12 cellular contexts compared by ENCODE assay signal in the genomic region with DNA sequence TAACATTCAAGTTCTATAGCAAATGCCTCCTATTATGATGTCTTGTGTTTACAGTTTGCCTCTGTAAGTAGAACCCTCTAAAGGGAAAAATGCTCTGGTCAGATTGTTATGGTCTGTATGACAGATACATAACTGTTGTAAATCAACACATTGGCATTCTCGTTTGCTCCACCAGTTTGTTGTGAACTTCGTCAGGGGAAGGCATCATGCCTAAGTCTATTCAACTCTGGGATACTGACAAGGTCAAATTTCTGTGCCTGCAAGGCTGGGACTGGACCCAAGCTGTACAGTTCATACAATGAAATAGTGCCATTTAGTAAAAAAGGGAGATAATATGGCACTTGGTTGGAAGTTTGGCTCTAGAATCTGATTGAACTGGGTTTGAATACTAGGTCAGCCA.
DNase-seq lines count a peak whose midpoint lies in the region; ATAC-seq, FAIRE-seq and TF ChIP-seq lines count a peak whose summit lies in the region.
"Had no signal": no experiment of that assay in that cellular context is flagged by ENCODE, and none has a peak within 500 bp of the region (broad histone marks: within the 10 kb centered on the region; RNA-seq: fewer than 3 reads in every experiment).

No MANE protein-coding gene starts in this region.

- no peak overlapping the region for H3K4me2 ChIP-seq in HepG2 (ENCODE audit: low read depth, low read length)
- H3K4me2 ChIP-seq in K562 (ENCODE audit: insufficient read depth, low read length), result no peak overlapping the region

- H3K4me3 ChIP-seq in liver (ENCODE audit: low read depth in 1 of 3, low read length in 3 of 3), result no peak overlapping the region
- H3K4me3 ChIP-seq in HepG2 (replicated peaks in 1 of 3; ENCODE audit: insufficient read depth in 1 of 3, low read depth in 2 of 3, low read length in 3 of 3), result no peak overlapping the region
- H3K4me3 ChIP-seq in K562, result no peak overlapping the region
- H3K4me3 ChIP-seq in uterus, result no peak overlapping the region

- peak overlapping the region; percentile 91 to 94 (median 93) for H3K27ac Mint-ChIP-seq in nephron

- FAIRE-seq in HepG2 (lab: Jason Lieb, UNC), result no peak
- FAIRE-seq in K562 (lab: Jason Lieb, UNC), result no peak

- H3K36me3 Mint-ChIP-seq in nephron (ENCODE audit: low read depth), result no peaks in the 10 kb centered on the region

- H3K27ac ChIP-seq in liver (ENCODE audit: low read depth in 1 of 2, low read length in 2 of 2) (no peak overlapping the region), HepG2 (ENCODE audit: extremely low read length, insufficient read depth, low read length) (no peak overlapping the region), K562 (ENCODE audit: extremely low read depth, low read depth, low read length) (peak overlapping the region; percentile 77; the same call in 1 of the 3 replicates), uterus (peak overlapping the region; percentile 82 to 90)

- no peaks in the 10 kb centered on the region for H3K9me1 ChIP-seq in K562 (ENCODE audit: control insufficient read depth, insufficient read depth, low read length)

- CTCF ChIA-PET in HepG2 (lab: Yijun Ruan, JAX; ENCODE audit: low intra/inter-chr PET ratio, low total read pairs), result no interaction called here
- CTCF ChIA-PET in K562 (lab: Yijun Ruan, JAX; ENCODE audit: low intra/inter-chr PET ratio), result no interaction called here

- H2AFZ ChIP-seq in HepG2 (ENCODE audit: low read length) (no peak overlapping the region), K562 (ENCODE audit: low read depth, low read length) (no peak overlapping the region)

- TF ChIP-seq CTCF in liver (IDR thresholded peaks at IDR 0.05; ENCODE audit: low read depth, low read length, missing input control) (no peak), HepG2 (CRISPR knock-in tag; IDR thresholded peaks at IDR 0.05) (no peak), K562 (IDR thresholded peaks at IDR 0.05 in 2 of 3, conservative IDR thresholded peaks at IDR 0.05 in 1 of 3; ENCODE audit: insufficient read depth in 2 of 3, low read depth in 1 of 3, low read length in 3 of 3) (no peak), nephron (IDR thresholded peaks at IDR 0.05; ENCODE audit: unreplicated experiment in 3 of 3) (no peak), uterus (IDR thresholded peaks at IDR 0.05) (no peak)

- in situ Hi-C loops in HepG2 (cut with HindIII; ENCODE audit: extremely low pct_ligation_motif_present, low pct_unique_long_range_greater_than_20kb) (no loop called here), K562 (cut with MboI) (no loop called here)

- TF ChIP-seq POLR2A in HepG2 (IDR thresholded peaks at IDR 0.05; ENCODE audit: insufficient read depth in 1 of 2, low read depth in 2 of 2, low read length in 2 of 2), result no peak
- no peak for TF ChIP-seq POLR2A in K562 (conservative IDR thresholded peaks at IDR 0.05)
- TF ChIP-seq POLR2A in uterus (IDR thresholded peaks at IDR 0.05), result no peak

- H3K9me3 ChIP-seq in liver (ENCODE audit: control insufficient read depth in 4 of 4, low read length in 3 of 4) (no peaks in the 10 kb centered on the region), HepG2 (ENCODE audit: low read length) (no peaks in the 10 kb centered on the region), K562 (replicated peaks; ENCODE audit: control insufficient read depth, insufficient read depth, low read depth, low read length) (no peaks in the 10 kb centered on the region), uterus (no peaks in the 10 kb centered on the region)

- DNase-seq in HepG2 (ENCODE audit: low spot score) (no peak), K562 (ENCODE audit: extremely low read depth in 1 of 4, low spot score in 3 of 4) (no peak), uterus (no peak), NCI-H748 (lab: John Stamatoyannopoulos, UW; ENCODE audit: unreplicated experiment) (no peak), dedifferentiated amniotic fluid mesenchymal stem cell (ENCODE audit: extremely low spot score) (no peak), EL (no peak)
- DNase-seq: left colon; NCI-H1105 treated with DMSO at 0.1 percent for 48 hours; nephron progenitor cell; stimulated activated naive CD8-positive, alpha-beta T cell treated with anti-CD3 and anti-CD28 coated beads, Interleukin-15, amount 100 ng/mL, for 72 hours had no signal

- no peak for ATAC-seq in HepG2
- no peak for ATAC-seq in K562
- ATAC-seq: left colon; stimulated activated naive CD8-positive, alpha-beta T cell treated with anti-CD3 and anti-CD28 coated beads, Interleukin-15, amount 100 ng/mL, for 72 hours had no signal

- POLR2A ChIA-PET in HepG2 (lab: Yijun Ruan, JAX) (no interaction called here), K562 (lab: Yijun Ruan, JAX) (no interaction called here)

- H3K36me3 ChIP-seq in liver (ENCODE audit: control insufficient read depth in 4 of 4, insufficient read depth in 3 of 4, low read depth in 1 of 4, low read length in 3 of 4), result no peaks in the 10 kb centered on the region
- H3K36me3 ChIP-seq in HepG2 (replicated peaks in 1 of 2; ENCODE audit: control insufficient read depth in 1 of 2, insufficient read depth in 2 of 2, low read length in 2 of 2), result no peaks in the 10 kb centered on the region
- H3K36me3 ChIP-seq in K562 (ENCODE audit: control insufficient read depth, insufficient read depth, low read length), result no peaks in the 10 kb centered on the region
- no peaks in the 10 kb centered on the region for H3K36me3 ChIP-seq in uterus

- BruUV-seq in HepG2 (replicated peaks; lab: Mats Ljungman, UMichigan) (no TSS peak), K562 (replicated peaks; lab: Mats Ljungman, UMichigan) (no TSS peak)

- H3K4me1 ChIP-seq in liver (ENCODE audit: control insufficient read depth in 4 of 4, insufficient read depth in 4 of 4, low read length in 3 of 4) (peaks cover 2 to 28% (median 9%) of the 10 kb centered on the region in 4 donors), HepG2 (ENCODE audit: insufficient read depth, low read length) (peaks cover 11% of the 10 kb centered on the region; the same call in 1 of the 2 replicates), K562 (replicated peaks in 1 of 2; ENCODE audit: control insufficient read depth in 2 of 2, insufficient read depth in 2 of 2, low read length in 2 of 2) (peaks cover 0 to 45% of the 10 kb centered on the region in 2 experiments; a peak in 3 of 5 replicates), uterus (peaks cover 0 to 15% of the 10 kb centered on the region in 2 donors)

- no peaks in the 10 kb centered on the region for H3K27me3 ChIP-seq in liver (ENCODE audit: control insufficient read depth in 4 of 4, insufficient read depth in 4 of 4, low read length in 3 of 4)
- no peaks in the 10 kb centered on the region for H3K27me3 ChIP-seq in HepG2 (ENCODE audit: control insufficient read depth in 1 of 2, insufficient read depth in 2 of 2, low read length in 2 of 2)
- H3K27me3 ChIP-seq in K562 (ENCODE audit: control insufficient read depth in 2 of 2, insufficient read depth in 2 of 2, low read length in 2 of 2), result no peaks in the 10 kb centered on the region
- H3K27me3 ChIP-seq in uterus, result no peaks in the 10 kb centered on the region

- no peaks in the 10 kb centered on the region for H3K27me3 Mint-ChIP-seq in nephron (ENCODE audit: low read depth)
- H3K27me3 Mint-ChIP-seq: stimulated activated naive CD8-positive, alpha-beta T cell treated with anti-CD3 and anti-CD28 coated beads, Interleukin-15, amount 100 ng/mL, for 72 hours had no signal

- TF ChIP-seq EP300 in HepG2 (IDR thresholded peaks at IDR 0.05; ENCODE audit: low read depth in 2 of 2, low read length in 2 of 2) (no peak), HepG2 (CRISPR knock-in tag; IDR thresholded peaks at IDR 0.05; ENCODE audit: borderline replicate concordance) (no peak), K562 (IDR thresholded peaks at IDR 0.05; ENCODE audit: low read length) (no peak)

- H3K79me2 ChIP-seq in HepG2 (ENCODE audit: insufficient read depth, low read length), result no peaks in the 10 kb centered on the region
- H3K79me2 ChIP-seq in K562 (ENCODE audit: control insufficient read depth, insufficient read depth, low read length), result no peaks in the 10 kb centered on the region

- TF ChIP-seq RAD21 in liver (IDR thresholded peaks at IDR 0.05), result no peak
- TF ChIP-seq RAD21 in HepG2 (CRISPR knock-in tag; IDR thresholded peaks at IDR 0.05), result no peak
- TF ChIP-seq RAD21 in K562 (CRISPR knock-in tag; conservative IDR thresholded peaks at IDR 0.05 in 1 of 2, IDR thresholded peaks at IDR 0.05 in 1 of 2), result no peak

- peaks cover 60% of the 10 kb centered on the region for H3K4me1 Mint-ChIP-seq in nephron

- H3K4me3 Mint-ChIP-seq in nephron, result no peak overlapping the region
- H3K4me3 Mint-ChIP-seq: nephron progenitor cell had no signal

- H4K20me1 ChIP-seq in HepG2 (ENCODE audit: insufficient read depth, low read length) (no peaks in the 10 kb centered on the region), K562 (replicated peaks; ENCODE audit: control insufficient read depth, insufficient read depth, low read length) (no peaks in the 10 kb centered on the region; the same call in 1 of the 2 replicates)

- H3K9me3 Mint-ChIP-seq in nephron, result no peaks in the 10 kb centered on the region
- H3K9me3 Mint-ChIP-seq: nephron progenitor cell; stimulated activated naive CD8-positive, alpha-beta T cell treated with anti-CD3 and anti-CD28 coated beads, Interleukin-15, amount 100 ng/mL, for 72 hours had no signal

- intact Hi-C loops in HepG2 (cut with micrococcal nuclease; ENCODE audit: unreplicated experiment), result no loop called here
- intact Hi-C loops in K562 (cut with micrococcal nuclease), result no loop called here
- intact Hi-C loops in uterus (cut with DNase I; ENCODE audit: low total_unique reads), result no loop called here

- no peak overlapping the region for H3K9ac ChIP-seq in liver (ENCODE audit: low read depth in 1 of 2, low read length in 2 of 2)
- no peak overlapping the region for H3K9ac ChIP-seq in HepG2 (ENCODE audit: insufficient read depth, low read depth, low read length)
- H3K9ac ChIP-seq in K562 (ENCODE audit: insufficient read depth in 1 of 2, low read depth in 2 of 2, low read length in 2 of 2), result no peak overlapping the region

- WGBS in liver, result 37% methylated on average over 2 of the region's 2 CpGs
- 83% methylated on average over 2 of the region's 2 CpGs for WGBS in HepG2 (ENCODE audit: low lambda C conversion rate)
- 52% methylated on average over 2 of the region's 2 CpGs for WGBS in K562 (ENCODE audit: insufficient coverage, low coverage, missing lambda C conversion rate)

TF ChIP-seq in liver, 16 proteins besides CTCF, POLR2A, EP300 and RAD21 (continues in another document):
- TF ChIP-seq FOXA2 (IDR thresholded peaks at IDR 0.05) (no peak), EGR1 (IDR thresholded peaks at IDR 0.05; ENCODE audit: low read depth in 2 of 2) (no peak)

TF ChIP-seq in HepG2, 621 proteins besides CTCF, POLR2A, EP300 and RAD21:
- TF ChIP-seq ZNF709 (CRISPR knock-in tag; IDR thresholded peaks at IDR 0.05) (no peak), ZNF274 (CRISPR knock-in tag; IDR thresholded peaks at IDR 0.05) (no peak), SMYD3 (CRISPR knock-in tag; IDR thresholded peaks at IDR 0.05) (no peak), THYN1 (CRISPR knock-in tag; IDR thresholded peaks at IDR 0.05; ENCODE audit: borderline replicate concordance, low read depth) (no peak)

TF ChIP-seq in K562, 482 proteins besides CTCF, POLR2A, EP300 and RAD21:
- TF ChIP-seq ZNF143 (CRISPR knock-in tag; IDR thresholded peaks at IDR 0.05), result no peak
- TF ChIP-seq BHLHE40 (IDR thresholded peaks at IDR 0.05; ENCODE audit: low read length), result no peak
- no peak for TF ChIP-seq CHD4 (IDR thresholded peaks at IDR 0.05; ENCODE audit: insufficient read depth, insufficient replicate concordance, low read depth, low read length, poor library complexity, severe bottlenecking)

Comparison
In these comparisons a context has a peak if more than half of its experiments do, and no peak if none do; other contexts are left out.
1. H3K27ac ChIP-seq: peak in K562 (single experiment) and uterus (2 of 2); none in liver (0 of 2) and HepG2 (single experiment).